Comparison of ENCODE assay signal across 23 cellular contexts in the genomic region with DNA sequence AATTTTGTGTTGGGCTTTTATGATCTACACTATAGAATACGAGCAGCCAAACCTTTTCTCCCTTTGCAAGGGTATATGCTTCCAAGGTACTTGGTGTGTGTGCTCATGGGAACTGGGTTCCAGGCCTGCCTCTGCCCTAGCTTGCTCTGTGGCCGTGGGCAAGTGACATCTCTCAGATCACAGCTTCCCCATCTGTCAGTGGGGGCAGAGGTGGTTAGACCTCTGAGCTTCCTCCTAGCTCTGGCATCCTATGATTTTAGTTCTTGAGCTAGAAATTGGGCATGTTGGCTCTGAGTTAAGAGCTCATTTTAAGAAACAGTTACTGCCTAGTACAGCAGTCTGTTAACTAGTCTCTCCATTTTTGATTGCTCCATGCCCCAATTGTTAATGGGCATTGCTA. TPM values are rescaled to one million over a fixed set of nuclear protein-coding genes. Genes with fewer than 3 reads are reported as not detected.
A peak's percentile ranks its signal among the peaks of the same experiment; 100 is the strongest.
DNase-seq lines count a peak whose midpoint lies in the region; ATAC-seq and TF ChIP-seq lines count a peak whose summit lies in the region.
"Had no signal": no experiment of that assay in that cellular context is flagged by ENCODE, and none has a peak within 500 bp of the region (broad histone marks: within the 10 kb centered on the region; RNA-seq: fewer than 3 reads in every experiment).

No MANE protein-coding gene starts in this region.

- H3K27me3 Mint-ChIP-seq in GM23338 (ENCODE audit: insufficient read depth, low read depth, poor library complexity) (peaks cover 4% of the 10 kb centered on the region), WTC11 (ENCODE audit: low read depth) (no peaks in the 10 kb centered on the region; the same call in 1 of the 2 replicates)

- H3K4me1 Mint-ChIP-seq in GM23338: peaks cover 13% of the 10 kb centered on the region; the same call in 2 of the 3 replicates
- peaks cover 8% of the 10 kb centered on the region for H3K4me1 Mint-ChIP-seq in WTC11
- H3K4me1 Mint-ChIP-seq: CD4-positive, CD25-positive, alpha-beta regulatory T cell had no signal

- no peaks in the 10 kb centered on the region for H3F3A ChIP-seq in GM23338 (replicated peaks; ENCODE audit: low read depth)

- no peaks in the 10 kb centered on the region for H3K79me2 ChIP-seq in GM23338 (replicated peaks; ENCODE audit: insufficient read depth)

- H3K27ac ChIP-seq in GM23338 (ENCODE audit: low read depth): no peak overlapping the region
- H3K27ac ChIP-seq: GM23248 had no signal

- no peak for DNase-seq in GM23338 (ENCODE audit: low spot score)
- DNase-seq in Kasumi-1 (lab: John Stamatoyannopoulos, UW): peak; percentile 38 to 40
- peak; percentile 35 for DNase-seq in SKM-1 (lab: John Stamatoyannopoulos, UW; ENCODE audit: unreplicated experiment)
- DNase-seq in WTC11 (ENCODE audit: low spot score): no peak
- DNase-seq in NCI-H2107 (lab: John Stamatoyannopoulos, UW): no peak
- no peak for DNase-seq in NCI-H1436 (lab: John Stamatoyannopoulos, UW)
- DNase-seq: ACHN; AML-193; CD4-positive, CD25-positive, alpha-beta regulatory T cell; COR-L47; DMS 273 treated with DMSO at 0.1 percent for 48 hours; GM23248; NCI-H1092 treated with DMSO at 0.1 percent for 48 hours; NCI-H2081; NCI-H2227 treated with DMSO at 0.1 percent for 48 hours; NCI-H510A treated with DMSO at 0.1 percent for 48 hours; NCI-H82; T-helper 1 cell; T-helper 9 cell had no signal

- no peaks in the 10 kb centered on the region for H3K9me3 Mint-ChIP-seq in GM23338
- no peaks in the 10 kb centered on the region for H3K9me3 Mint-ChIP-seq in WTC11
- H3K9me3 Mint-ChIP-seq: CD4-positive, CD25-positive, alpha-beta regulatory T cell had no signal

- H3K4me3 ChIP-seq in GM23338: no peak overlapping the region
- H3K4me3 ChIP-seq: GM23248, K562 had no signal

- H3K4me1 ChIP-seq in GM23338 (ENCODE audit: insufficient read depth): 0 out of 2 replicates have a peak, but pooled peaks cover 5% of the 10 kb centered on the region

- TF ChIP-seq CTCF in GM23338 (conservative IDR thresholded peaks at IDR 0.05; ENCODE audit: low read depth in 2 of 2): no peak
- TF ChIP-seq CTCF in WTC11 (IDR thresholded peaks at IDR 0.05): no peak

- H3K36me3 ChIP-seq in GM23338 (ENCODE audit: insufficient read depth): no peaks in the 10 kb centered on the region

- peak overlapping the region; percentile 69 for H2AFZ ChIP-seq in GM23338
- H2AFZ ChIP-seq: GM23248 had no signal

- POLR2A ChIA-PET in WTC11 (lab: Charles Lee): no interaction called here

- H3K36me3 Mint-ChIP-seq in GM23338 (ENCODE audit: low read depth): no peaks in the 10 kb centered on the region
- H3K36me3 Mint-ChIP-seq in WTC11: no peaks in the 10 kb centered on the region
- H3K36me3 Mint-ChIP-seq: CD4-positive, CD25-positive, alpha-beta regulatory T cell had no signal

- H3K27me3 ChIP-seq in GM23338 (ENCODE audit: insufficient read depth): no peaks in the 10 kb centered on the region

- H3K4me3 Mint-ChIP-seq in GM23338: no peak overlapping the region
- no peak overlapping the region for H3K4me3 Mint-ChIP-seq in WTC11
- H3K4me3 Mint-ChIP-seq: CD4-positive, CD25-positive, alpha-beta regulatory T cell had no signal

- H3K4me2 ChIP-seq in GM23338: no peak overlapping the region

- H3K9me2 ChIP-seq in GM23338 (ENCODE audit: insufficient read depth): peaks cover 3% of the 10 kb centered on the region; the same call in 1 of the 2 replicates

- no peaks in the 10 kb centered on the region for H4K20me1 ChIP-seq in GM23338 (replicated peaks; ENCODE audit: insufficient read depth)

- no peak overlapping the region for H3K27ac Mint-ChIP-seq in GM23338
- H3K27ac Mint-ChIP-seq in WTC11: peak overlapping the region; percentile 18; the same call in 1 of the 2 replicates
- H3K27ac Mint-ChIP-seq: CD4-positive, CD25-positive, alpha-beta regulatory T cell had no signal

- ATAC-seq in GM23338: no peak
- no peak for ATAC-seq in WTC11
- ATAC-seq in SK-N-SH treated with all-trans-retinoic acid at 6 μM for 48 hours: no peak
- ATAC-seq: HCT116, K562, Panc1 had no signal

- CTCF ChIA-PET in WTC11 (lab: Charles Lee): interaction anchor here (1.4 kb wide), 1 partner anchor 20 kb away, joined by 4 read pairs; no protein-coding TSS in a partner anchor

TF ChIP-seq in GM23338, 12 proteins besides CTCF, POLR2A, EP300 and RAD21 (continues in another document):
- TF ChIP-seq, protein P1, sequence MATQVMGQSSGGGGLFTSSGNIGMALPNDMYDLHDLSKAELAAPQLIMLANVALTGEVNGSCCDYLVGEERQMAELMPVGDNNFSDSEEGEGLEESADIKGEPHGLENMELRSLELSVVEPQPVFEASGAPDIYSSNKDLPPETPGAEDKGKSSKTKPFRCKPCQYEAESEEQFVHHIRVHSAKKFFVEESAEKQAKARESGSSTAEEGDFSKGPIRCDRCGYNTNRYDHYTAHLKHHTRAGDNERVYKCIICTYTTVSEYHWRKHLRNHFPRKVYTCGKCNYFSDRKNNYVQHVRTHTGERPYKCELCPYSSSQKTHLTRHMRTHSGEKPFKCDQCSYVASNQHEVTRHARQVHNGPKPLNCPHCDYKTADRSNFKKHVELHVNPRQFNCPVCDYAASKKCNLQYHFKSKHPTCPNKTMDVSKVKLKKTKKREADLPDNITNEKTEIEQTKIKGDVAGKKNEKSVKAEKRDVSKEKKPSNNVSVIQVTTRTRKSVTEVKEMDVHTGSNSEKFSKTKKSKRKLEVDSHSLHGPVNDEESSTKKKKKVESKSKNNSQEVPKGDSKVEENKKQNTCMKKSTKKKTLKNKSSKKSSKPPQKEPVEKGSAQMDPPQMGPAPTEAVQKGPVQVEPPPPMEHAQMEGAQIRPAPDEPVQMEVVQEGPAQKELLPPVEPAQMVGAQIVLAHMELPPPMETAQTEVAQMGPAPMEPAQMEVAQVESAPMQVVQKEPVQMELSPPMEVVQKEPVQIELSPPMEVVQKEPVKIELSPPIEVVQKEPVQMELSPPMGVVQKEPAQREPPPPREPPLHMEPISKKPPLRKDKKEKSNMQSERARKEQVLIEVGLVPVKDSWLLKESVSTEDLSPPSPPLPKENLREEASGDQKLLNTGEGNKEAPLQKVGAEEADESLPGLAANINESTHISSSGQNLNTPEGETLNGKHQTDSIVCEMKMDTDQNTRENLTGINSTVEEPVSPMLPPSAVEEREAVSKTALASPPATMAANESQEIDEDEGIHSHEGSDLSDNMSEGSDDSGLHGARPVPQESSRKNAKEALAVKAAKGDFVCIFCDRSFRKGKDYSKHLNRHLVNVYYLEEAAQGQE (IDR thresholded peaks at IDR 0.05; ENCODE audit: unreplicated experiment): no peak

TF ChIP-seq in WTC11, 78 proteins besides CTCF, POLR2A, EP300 and RAD21 (continues in another document):
- TF ChIP-seq ZNF219 (CRISPR knock-in tag; IDR thresholded peaks at IDR 0.05; ENCODE audit: borderline replicate concordance) (no peak), ZNF121 (CRISPR knock-in tag; IDR thresholded peaks at IDR 0.05) (no peak), ATF1 (CRISPR knock-in tag; IDR thresholded peaks at IDR 0.05) (no peak), SMAD4 (CRISPR knock-in tag; IDR thresholded peaks at IDR 0.05) (no peak), CREM (CRISPR knock-in tag; IDR thresholded peaks at IDR 0.05) (no peak)
- TF ChIP-seq, protein P2, sequence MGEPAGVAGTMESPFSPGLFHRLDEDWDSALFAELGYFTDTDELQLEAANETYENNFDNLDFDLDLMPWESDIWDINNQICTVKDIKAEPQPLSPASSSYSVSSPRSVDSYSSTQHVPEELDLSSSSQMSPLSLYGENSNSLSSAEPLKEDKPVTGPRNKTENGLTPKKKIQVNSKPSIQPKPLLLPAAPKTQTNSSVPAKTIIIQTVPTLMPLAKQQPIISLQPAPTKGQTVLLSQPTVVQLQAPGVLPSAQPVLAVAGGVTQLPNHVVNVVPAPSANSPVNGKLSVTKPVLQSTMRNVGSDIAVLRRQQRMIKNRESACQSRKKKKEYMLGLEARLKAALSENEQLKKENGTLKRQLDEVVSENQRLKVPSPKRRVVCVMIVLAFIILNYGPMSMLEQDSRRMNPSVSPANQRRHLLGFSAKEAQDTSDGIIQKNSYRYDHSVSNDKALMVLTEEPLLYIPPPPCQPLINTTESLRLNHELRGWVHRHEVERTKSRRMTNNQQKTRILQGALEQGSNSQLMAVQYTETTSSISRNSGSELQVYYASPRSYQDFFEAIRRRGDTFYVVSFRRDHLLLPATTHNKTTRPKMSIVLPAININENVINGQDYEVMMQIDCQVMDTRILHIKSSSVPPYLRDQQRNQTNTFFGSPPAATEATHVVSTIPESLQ (CRISPR knock-in tag; IDR thresholded peaks at IDR 0.05): no peak

TF ChIP-seq in SK-N-SH treated with all-trans-retinoic acid at 6 μM for 48 hours, 23 proteins besides CTCF, POLR2A, EP300 and RAD21 (continues in another document):
- TF ChIP-seq BACH2 (CRISPR knock-in tag; IDR thresholded peaks at IDR 0.05; ENCODE audit: borderline replicate concordance) (no peak), ZFP30 (CRISPR knock-in tag; IDR thresholded peaks at IDR 0.05) (no peak)
- TF ChIP-seq, protein P3, sequence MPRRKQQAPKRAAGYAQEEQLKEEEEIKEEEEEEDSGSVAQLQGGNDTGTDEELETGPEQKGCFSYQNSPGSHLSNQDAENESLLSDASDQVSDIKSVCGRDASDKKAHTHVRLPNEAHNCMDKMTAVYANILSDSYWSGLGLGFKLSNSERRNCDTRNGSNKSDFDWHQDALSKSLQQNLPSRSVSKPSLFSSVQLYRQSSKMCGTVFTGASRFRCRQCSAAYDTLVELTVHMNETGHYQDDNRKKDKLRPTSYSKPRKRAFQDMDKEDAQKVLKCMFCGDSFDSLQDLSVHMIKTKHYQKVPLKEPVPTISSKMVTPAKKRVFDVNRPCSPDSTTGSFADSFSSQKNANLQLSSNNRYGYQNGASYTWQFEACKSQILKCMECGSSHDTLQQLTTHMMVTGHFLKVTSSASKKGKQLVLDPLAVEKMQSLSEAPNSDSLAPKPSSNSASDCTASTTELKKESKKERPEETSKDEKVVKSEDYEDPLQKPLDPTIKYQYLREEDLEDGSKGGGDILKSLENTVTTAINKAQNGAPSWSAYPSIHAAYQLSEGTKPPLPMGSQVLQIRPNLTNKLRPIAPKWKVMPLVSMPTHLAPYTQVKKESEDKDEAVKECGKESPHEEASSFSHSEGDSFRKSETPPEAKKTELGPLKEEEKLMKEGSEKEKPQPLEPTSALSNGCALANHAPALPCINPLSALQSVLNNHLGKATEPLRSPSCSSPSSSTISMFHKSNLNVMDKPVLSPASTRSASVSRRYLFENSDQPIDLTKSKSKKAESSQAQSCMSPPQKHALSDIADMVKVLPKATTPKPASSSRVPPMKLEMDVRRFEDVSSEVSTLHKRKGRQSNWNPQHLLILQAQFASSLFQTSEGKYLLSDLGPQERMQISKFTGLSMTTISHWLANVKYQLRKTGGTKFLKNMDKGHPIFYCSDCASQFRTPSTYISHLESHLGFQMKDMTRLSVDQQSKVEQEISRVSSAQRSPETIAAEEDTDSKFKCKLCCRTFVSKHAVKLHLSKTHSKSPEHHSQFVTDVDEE (CRISPR knock-in tag; IDR thresholded peaks at IDR 0.05): no peak

RNA-seq across cellular contexts. Expression of a gene that starts 12.5 kb away (rescaled TPM):
- total RNA-seq in GM23338 (2014; rRNA removed; shearing (Covaris generic)): 22.1 and 29.2 TPM in 2 replicates
- polyA plus RNA-seq in GM23338 (2016; fragmentation: Nextera tagmentation; extraction: Ambion mirVana): 27.0 and 28.4 TPM in 2 replicates
- 27.9 to 31.3 TPM (median 28.6 TPM) in 3 replicates for total RNA-seq in WTC11 (2021)
- total RNA-seq: CD4-positive, CD25-positive, alpha-beta regulatory T cell had no signal
- polyA plus RNA-seq: CD4-positive, CD25-positive, alpha-beta regulatory T cell; GM23248; K562 had no signal

RNA-seq across cellular contexts. Expression of a gene that starts 45.5 kb away (rescaled TPM):
- total RNA-seq in GM23338 (2014; rRNA removed; shearing (Covaris generic)): 0.27 and 0.56 TPM in 2 replicates
- 0.61 and 0.92 TPM in 2 replicates for polyA plus RNA-seq in GM23338 (2016; fragmentation: Nextera tagmentation; extraction: Ambion mirVana)
- total RNA-seq in WTC11 (2021): 0.25 to 0.52 TPM (median 0.44 TPM) in 3 replicates
- total RNA-seq: CD4-positive, CD25-positive, alpha-beta regulatory T cell; K562 had no signal
- polyA plus RNA-seq: CD4-positive, CD25-positive, alpha-beta regulatory T cell; K562 had no signal

Comparison
In these comparisons a context has a peak if more than half of its experiments do, and no peak if none do; other contexts are left out.
1. DNase-seq: peak in Kasumi-1 (2 of 2) and SKM-1 (single experiment); none in GM23338 (single experiment), WTC11 (single experiment), NCI-H2107 (single experiment) and NCI-H1436 (single experiment).